ENCODE assay signal across 8 cellular contexts in the genomic region with DNA sequence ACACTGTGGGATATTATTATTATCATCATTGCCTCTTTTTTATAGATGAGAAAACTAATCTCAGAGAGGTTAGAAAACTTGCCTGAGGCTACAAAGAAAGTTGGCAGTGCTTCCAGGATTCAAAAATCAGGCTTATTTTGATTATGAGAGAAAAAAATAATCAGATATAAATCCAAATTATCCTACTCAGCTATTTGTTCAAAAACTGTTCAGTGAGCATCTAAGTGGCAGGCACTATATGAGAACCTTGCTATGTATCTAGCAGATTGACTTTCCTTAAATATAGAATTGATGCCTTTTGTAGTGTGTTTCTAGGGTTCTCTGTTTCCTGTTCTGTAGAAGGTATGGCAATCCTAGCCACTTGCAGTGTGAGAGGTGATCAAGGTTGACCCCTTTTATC.
"Had no signal": no experiment of that assay in that cellular context is flagged by ENCODE, and none has a peak within 500 bp of the region (broad histone marks: within the 10 kb centered on the region; RNA-seq: fewer than 3 reads in every experiment).

No MANE protein-coding gene starts in this region.

- FAIRE-seq: G401.6, GM12878, GM12891, GM12892, GM18507, GM19239 had no signal

- H3K4me3 ChIP-seq: GM12878 had no signal

- DNase-seq: GDM1, GF-D8 had no signal

- ATAC-seq: GM12878 had no signal
